ENCODE assay signal across 8 cellular contexts in the genomic region with DNA sequence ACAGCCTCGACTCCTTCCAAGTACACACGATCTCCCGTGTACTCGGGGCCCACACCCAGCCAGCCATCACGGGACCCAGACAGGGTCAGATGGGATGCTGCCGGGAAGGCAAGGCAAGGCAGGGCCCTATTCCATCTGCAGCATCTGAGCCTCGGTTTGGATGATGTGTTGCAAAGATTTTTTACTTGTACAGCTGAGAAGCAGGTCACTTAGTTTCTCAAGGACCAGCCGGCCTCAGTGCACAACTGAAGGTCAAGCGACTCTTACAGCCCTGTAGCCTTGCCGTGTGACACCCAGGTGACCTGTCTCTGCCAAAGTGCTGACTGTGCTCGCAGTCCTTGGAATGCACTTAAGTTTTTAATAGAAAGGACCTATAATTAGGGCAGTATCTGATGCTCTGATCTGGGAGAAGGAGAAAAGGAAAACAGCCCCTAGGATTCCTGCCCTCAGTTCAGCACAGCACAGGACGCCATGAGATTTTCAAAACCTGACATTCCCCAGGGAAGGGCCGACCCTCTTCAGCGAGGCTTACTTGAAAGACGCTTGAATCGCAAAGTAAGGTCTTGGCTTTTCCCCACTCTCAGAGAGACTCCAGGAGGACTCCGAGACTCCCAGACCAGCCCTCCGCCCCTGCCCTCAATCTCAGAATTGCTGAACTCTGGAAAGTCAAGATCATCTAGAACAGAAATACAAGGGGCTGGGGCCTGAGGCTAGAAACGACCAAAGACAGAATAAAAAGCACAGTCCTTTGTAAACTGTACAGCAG. TPM values are rescaled to one million over a fixed set of nuclear protein-coding genes. Genes with fewer than 3 reads are reported as not detected.
DNase-seq lines count a peak whose midpoint lies in the region; ATAC-seq, FAIRE-seq and TF ChIP-seq lines count a peak whose summit lies in the region.

No MANE protein-coding gene starts in this region.

- DNase-seq in ascending aorta (ENCODE audit: low spot score in 2 of 2): no peak
- peak; percentile 48 for DNase-seq in kidney
- DNase-seq in stimulated activated naive CD8-positive, alpha-beta T cell treated with anti-CD3 and anti-CD28 coated beads, Interleukin-15, amount 100 ng/mL, for 72 hours: no peak
- no peak for DNase-seq in GM10266 (ENCODE audit: extremely low spot score)
- DNase-seq in NCI-H2171 (lab: John Stamatoyannopoulos, UW): no peak
- no peak for DNase-seq in HPDE6-E6E7 (ENCODE audit: extremely low spot score)

- peak overlapping the region; percentile 95 to 97 for H3K4me3 Mint-ChIP-seq in stimulated activated naive CD8-positive, alpha-beta T cell treated with anti-CD3 and anti-CD28 coated beads, Interleukin-15, amount 100 ng/mL, for 72 hours

- H3K9me3 Mint-ChIP-seq in stimulated activated naive CD8-positive, alpha-beta T cell treated with anti-CD3 and anti-CD28 coated beads, Interleukin-15, amount 100 ng/mL, for 72 hours: no peaks in the 10 kb centered on the region

- H3K27ac Mint-ChIP-seq in stimulated activated naive CD8-positive, alpha-beta T cell treated with anti-CD3 and anti-CD28 coated beads, Interleukin-15, amount 100 ng/mL, for 72 hours: no peak overlapping the region

- peaks cover 11% of the 10 kb centered on the region for H3K4me1 ChIP-seq in HUES6 (ENCODE audit: control insufficient read depth, insufficient read depth, low read length)
- H3K4me1 ChIP-seq in ascending aorta: peaks cover 2 to 17% of the 10 kb centered on the region in 2 donors
- H3K4me1 ChIP-seq in kidney (ENCODE audit: control insufficient read depth in 1 of 2, insufficient read depth in 1 of 2, low read depth in 1 of 2, low read length in 2 of 2): peaks cover 0 to 4% of the 10 kb centered on the region in 2 donors

- no peak for FAIRE-seq in kidney (lab: Jason Lieb, UNC)

- no peaks in the 10 kb centered on the region for H3K9me3 ChIP-seq in HUES6 (ENCODE audit: control insufficient read depth, insufficient read depth, low read depth, low read length)
- H3K9me3 ChIP-seq in ascending aorta: no peaks in the 10 kb centered on the region
- H3K9me3 ChIP-seq in kidney (ENCODE audit: control insufficient read depth in 1 of 2, low read length in 2 of 2): no peaks in the 10 kb centered on the region

- H3K9ac ChIP-seq in HUES6 (ENCODE audit: low read length) (no peak overlapping the region), kidney (ENCODE audit: low read length in 2 of 2) (peak overlapping the region in 1 of 2 donors; percentile 87)

- H3K27ac ChIP-seq in HUES6 (ENCODE audit: low read depth, low read length) (no peak overlapping the region), ascending aorta (peak overlapping the region; percentile 89 to 96), kidney (ENCODE audit: low read depth in 2 of 2, low read length in 2 of 2) (peak overlapping the region; percentile 39 to 74)

- H3K4me3 ChIP-seq in HUES6 (ENCODE audit: low read depth, low read length) (peak overlapping the region; percentile 80), ascending aorta (peak overlapping the region; percentile 76 to 86), kidney (ENCODE audit: low read length in 2 of 2) (peak overlapping the region; percentile 57 to 80)

- intact Hi-C loops in ascending aorta (cut with DNase I): loop anchor here (5.0 kb wide), 2 partner anchors 105 to 460 kb away; a partner anchor contains a TSS
- intact Hi-C loops in kidney (cut with DNase I): no loop called here

- H3K36me3 ChIP-seq in HUES6 (ENCODE audit: control insufficient read depth, insufficient read depth, low read length) (no peaks in the 10 kb centered on the region), ascending aorta (no peaks in the 10 kb centered on the region), kidney (ENCODE audit: control insufficient read depth in 1 of 2, insufficient read depth in 2 of 2, low read length in 2 of 2) (no peaks in the 10 kb centered on the region)

- no peak for ATAC-seq in stimulated activated naive CD8-positive, alpha-beta T cell treated with anti-CD3 and anti-CD28 coated beads, Interleukin-15, amount 100 ng/mL, for 72 hours
- no peak for ATAC-seq in HG03520 (IDR thresholded peaks at IDR 0.05; ENCODE audit: unreplicated experiment)

- H3K27me3 Mint-ChIP-seq in stimulated activated naive CD8-positive, alpha-beta T cell treated with anti-CD3 and anti-CD28 coated beads, Interleukin-15, amount 100 ng/mL, for 72 hours: peaks cover 6% of the 10 kb centered on the region

- H3K27me3 ChIP-seq in HUES6 (ENCODE audit: control insufficient read depth, insufficient read depth, low read length): peaks cover 14% of the 10 kb centered on the region
- no peaks in the 10 kb centered on the region for H3K27me3 ChIP-seq in ascending aorta

- H3K4me1 Mint-ChIP-seq in stimulated activated naive CD8-positive, alpha-beta T cell treated with anti-CD3 and anti-CD28 coated beads, Interleukin-15, amount 100 ng/mL, for 72 hours: peaks cover 62% of the 10 kb centered on the region

- TF ChIP-seq CTCF in ascending aorta (IDR thresholded peaks at IDR 0.05) (no peak), kidney (IDR thresholded peaks at IDR 0.05; ENCODE audit: borderline replicate concordance, extremely low read depth, insufficient read depth) (no peak), GM10266 (IDR thresholded peaks at IDR 0.05; ENCODE audit: control insufficient read depth, insufficient read depth, low read depth, missing control alignments) (no peak)

RNA-seq across cellular contexts. Expression of a gene that starts 1.3 kb away (rescaled TPM):
- 7.1 TPM for total RNA-seq in ascending aorta
- total RNA-seq in kidney: 9.1 TPM
- 3.2 TPM for polyA plus RNA-seq in kidney (ENCODE audit: insufficient read depth, low read depth, low replicate concordance)

RNA-seq across cellular contexts. Expression of a gene that starts 58.1 kb away (rescaled TPM):
- total RNA-seq in ascending aorta (13.9 TPM), kidney (6.4 TPM)
- polyA plus RNA-seq in kidney (ENCODE audit: insufficient read depth, low read depth, low replicate concordance): 9.0 TPM
